Comparison of ENCODE assay signal across 8 cellular contexts in the genomic region with DNA sequence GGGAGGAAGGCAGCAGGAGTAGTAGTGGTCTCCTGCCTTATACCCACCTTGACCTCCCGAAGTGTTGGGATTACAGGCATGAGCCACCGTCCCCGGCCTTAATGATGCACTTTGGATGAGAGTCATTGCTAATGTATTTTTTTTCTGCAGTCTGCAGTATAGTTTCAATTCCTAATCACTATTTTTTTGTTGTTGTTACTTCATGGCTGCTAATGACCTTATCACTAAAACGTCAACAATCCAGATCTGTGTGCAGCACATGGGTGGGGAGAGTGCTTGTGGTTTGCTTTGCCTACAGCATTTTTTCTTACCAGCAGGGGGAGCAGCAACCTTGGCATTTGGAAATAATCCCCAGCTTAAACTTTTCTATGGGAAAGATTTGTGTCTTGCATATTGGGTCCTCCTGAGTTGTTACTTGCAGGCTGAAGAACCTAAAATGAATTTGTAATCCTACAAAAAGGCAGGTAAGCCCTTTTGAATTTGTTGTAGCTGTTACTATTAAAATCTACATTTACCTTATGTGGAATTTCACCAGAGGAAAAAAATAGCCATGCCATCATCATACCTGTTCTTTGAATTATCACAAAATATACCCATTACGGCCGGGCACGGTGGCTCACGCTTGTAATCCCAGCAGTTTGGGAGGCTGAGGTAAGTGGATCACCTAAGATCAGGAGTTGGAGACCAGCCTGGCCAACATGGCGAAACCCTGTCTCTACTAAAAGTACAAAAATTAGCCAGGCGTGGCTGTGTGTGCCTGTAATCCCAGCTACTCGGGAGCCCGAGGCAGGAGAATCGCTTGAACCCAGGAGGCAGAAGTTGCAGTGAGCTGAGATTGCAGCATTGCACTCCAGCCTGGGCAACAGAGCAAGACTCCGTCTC. TPM values are rescaled to one million over a fixed set of nuclear protein-coding genes. Genes with fewer than 3 reads are reported as not detected.
A peak's percentile ranks its signal among the peaks of the same experiment; 100 is the strongest.
DNase-seq lines count a peak whose midpoint lies in the region; ATAC-seq and TF ChIP-seq lines count a peak whose summit lies in the region.

No MANE protein-coding gene starts in this region.

- POLR2A ChIA-PET in CD4-positive, alpha-beta T cell (lab: Charles Lee) = interaction anchor here (0.6 to 3.7 kb wide), 26 partner anchors 14 to 224 kb away, joined by 3 to 25 read pairs (median 4); a partner anchor contains a TSS

- no peaks in the 10 kb centered on the region for H3K27me3 Mint-ChIP-seq in CD4-positive, alpha-beta T cell
- no peaks in the 10 kb centered on the region for H3K27me3 Mint-ChIP-seq in activated T-helper 2 cell treated with anti-CD3 and anti-CD28 coated beads, Interferon-gamma antibody, Interleukin-2, Interleukin-4, amounts not matched to agents 10 μg/mL and 5 μg/mL and 100 μg/mL, durations not matched to agents 14 hours and 24 hours and 36 hours (ENCODE audit: low read depth)
- H3K27me3 Mint-ChIP-seq in osteocyte (ENCODE audit: unreplicated experiment) = peaks cover 41% of the 10 kb centered on the region

- no peak for TF ChIP-seq POLR2A in upper lobe of left lung (IDR thresholded peaks at IDR 0.05)

- no peaks in the 10 kb centered on the region for H3K36me3 ChIP-seq in upper lobe of left lung

- 78% methylated on average over 14 of the region's 14 CpGs for WGBS in upper lobe of left lung, 2 donors

- intact Hi-C loops in CD4-positive, alpha-beta T cell (cut with DNase I, micrococcal nuclease) = loop anchor here (1.0 to 10.0 kb wide), 9 partner anchors 32 to 706 kb away; a partner anchor contains a TSS
- intact Hi-C loops in activated T-helper 2 cell treated with anti-CD3 and anti-CD28 coated beads, Interferon-gamma antibody, Interleukin-2, Interleukin-4, amounts not matched to agents 10 μg/mL and 5 μg/mL and 100 μg/mL, durations not matched to agents 14 hours and 24 hours and 36 hours (cut with micrococcal nuclease) = loop anchor here (1.0 to 10.0 kb wide), 7 partner anchors 33 to 596 kb away; a partner anchor contains a TSS

- H3K27ac ChIP-seq in CD4-positive, alpha-beta T cell (ENCODE audit: low read depth, low read length) = no peak overlapping the region
- H3K27ac ChIP-seq in foreskin keratinocyte (no peak overlapping the region), upper lobe of left lung (no peak overlapping the region)

- peak; percentile 66 to 82 (median 76) for DNase-seq in CD4-positive, alpha-beta T cell
- peak; percentile 64 for DNase-seq in HuH-7 (ENCODE audit: low spot score)
- peak; percentile 82 for DNase-seq in RPMI8226
- DNase-seq in activated T-helper 2 cell treated with anti-CD3 and anti-CD28 coated beads, Interferon-gamma antibody, Interleukin-2, Interleukin-4, amounts not matched to agents 10 μg/mL and 5 μg/mL and 100 μg/mL, durations not matched to agents 14 hours and 24 hours and 36 hours (ENCODE audit: low spot score) = peak; percentile 77
- DNase-seq in foreskin keratinocyte = peak in 1 of 2 donors; percentile 44
- DNase-seq in osteocyte (ENCODE audit: extremely low spot score, unreplicated experiment) = peak; percentile 84
- peak in 1 of 2 donors; percentile 56 for DNase-seq in upper lobe of left lung

- no peak for TF ChIP-seq EP300 in upper lobe of left lung (IDR thresholded peaks at IDR 0.05)

- ATAC-seq in CD4-positive, alpha-beta T cell (ENCODE audit: poor library complexity) = peak; percentile 86
- ATAC-seq in GM19438 (IDR thresholded peaks at IDR 0.05; ENCODE audit: low read depth, unreplicated experiment) (peak; percentile 70), foreskin keratinocyte (peak; percentile 83), upper lobe of left lung (ENCODE audit: low FRiP score in 2 of 2) (peak; percentile 69 to 90)

- no peaks in the 10 kb centered on the region for H3K27me3 ChIP-seq in CD4-positive, alpha-beta T cell (ENCODE audit: control insufficient read depth, insufficient read depth, low read length)
- no peaks in the 10 kb centered on the region for H3K27me3 ChIP-seq in foreskin keratinocyte
- no peaks in the 10 kb centered on the region for H3K27me3 ChIP-seq in upper lobe of left lung

- H3K4me1 Mint-ChIP-seq in CD4-positive, alpha-beta T cell (ENCODE audit: low read depth) = peaks cover 46% of the 10 kb centered on the region
- H3K4me1 Mint-ChIP-seq in activated T-helper 2 cell treated with anti-CD3 and anti-CD28 coated beads, Interferon-gamma antibody, Interleukin-2, Interleukin-4, amounts not matched to agents 10 μg/mL and 5 μg/mL and 100 μg/mL, durations not matched to agents 14 hours and 24 hours and 36 hours (ENCODE audit: low read depth) = peaks cover 39% of the 10 kb centered on the region
- H3K4me1 Mint-ChIP-seq in osteocyte (ENCODE audit: unreplicated experiment) = peaks cover 2% of the 10 kb centered on the region

- H3K9me3 ChIP-seq in CD4-positive, alpha-beta T cell (ENCODE audit: control insufficient read depth, low read length) = no peaks in the 10 kb centered on the region
- no peaks in the 10 kb centered on the region for H3K9me3 ChIP-seq in upper lobe of left lung

- peak overlapping the region; percentile 53 for H3K27ac Mint-ChIP-seq in CD4-positive, alpha-beta T cell
- peak overlapping the region; percentile 70 for H3K27ac Mint-ChIP-seq in activated T-helper 2 cell treated with anti-CD3 and anti-CD28 coated beads, Interferon-gamma antibody, Interleukin-2, Interleukin-4, amounts not matched to agents 10 μg/mL and 5 μg/mL and 100 μg/mL, durations not matched to agents 14 hours and 24 hours and 36 hours
- H3K27ac Mint-ChIP-seq in osteocyte (ENCODE audit: unreplicated experiment) = no peak overlapping the region

- H3K36me3 Mint-ChIP-seq in CD4-positive, alpha-beta T cell (ENCODE audit: low read depth) = peaks cover 3% of the 10 kb centered on the region
- H3K36me3 Mint-ChIP-seq in activated T-helper 2 cell treated with anti-CD3 and anti-CD28 coated beads, Interferon-gamma antibody, Interleukin-2, Interleukin-4, amounts not matched to agents 10 μg/mL and 5 μg/mL and 100 μg/mL, durations not matched to agents 14 hours and 24 hours and 36 hours (ENCODE audit: low read depth) = no peaks in the 10 kb centered on the region
- no peaks in the 10 kb centered on the region for H3K36me3 Mint-ChIP-seq in osteocyte (ENCODE audit: unreplicated experiment)

- peak; percentile 82 for TF ChIP-seq CTCF in CD4-positive, alpha-beta T cell (IDR thresholded peaks at IDR 0.05)
- peak; percentile 82 for TF ChIP-seq CTCF in foreskin keratinocyte (conservative IDR thresholded peaks at IDR 0.05)
- peak; percentile 90 for TF ChIP-seq CTCF in osteocyte (IDR thresholded peaks at IDR 0.05)
- peak; percentile 60 to 87 (median 80) for TF ChIP-seq CTCF in upper lobe of left lung (IDR thresholded peaks at IDR 0.05)

- H3K4me3 ChIP-seq in upper lobe of left lung = no peak overlapping the region

- CTCF ChIA-PET in CD4-positive, alpha-beta T cell (lab: Charles Lee) = interaction anchor here (0.6 to 1.9 kb wide), 34 partner anchors 8 to 179 kb away, joined by 3 to 13 read pairs (median 5); a partner anchor contains a TSS

- H3K9me3 Mint-ChIP-seq in CD4-positive, alpha-beta T cell = no peaks in the 10 kb centered on the region
- no peaks in the 10 kb centered on the region for H3K9me3 Mint-ChIP-seq in activated T-helper 2 cell treated with anti-CD3 and anti-CD28 coated beads, Interferon-gamma antibody, Interleukin-2, Interleukin-4, amounts not matched to agents 10 μg/mL and 5 μg/mL and 100 μg/mL, durations not matched to agents 14 hours and 24 hours and 36 hours
- H3K9me3 Mint-ChIP-seq in osteocyte (ENCODE audit: unreplicated experiment) = no peaks in the 10 kb centered on the region

- H3K4me3 Mint-ChIP-seq in CD4-positive, alpha-beta T cell = peak overlapping the region; percentile 28
- no peak overlapping the region for H3K4me3 Mint-ChIP-seq in activated T-helper 2 cell treated with anti-CD3 and anti-CD28 coated beads, Interferon-gamma antibody, Interleukin-2, Interleukin-4, amounts not matched to agents 10 μg/mL and 5 μg/mL and 100 μg/mL, durations not matched to agents 14 hours and 24 hours and 36 hours (ENCODE audit: low read depth)
- no peak overlapping the region for H3K4me3 Mint-ChIP-seq in osteocyte (ENCODE audit: unreplicated experiment)

- H3K4me1 ChIP-seq in foreskin keratinocyte (no peaks in the 10 kb centered on the region), upper lobe of left lung (peaks cover 0 to 2% (median under 1%) of the 10 kb centered on the region in 4 donors)

RNA-seq across cellular contexts. Expression of a gene that starts 6.3 kb away (rescaled TPM):
- total RNA-seq in CD4-positive, alpha-beta T cell = 1 to 10 TPM; 7.0 to 8.7 TPM
- 12.5 and 13.1 TPM in 2 replicates for total RNA-seq in activated T-helper 2 cell treated with anti-CD3 and anti-CD28 coated beads, Interferon-gamma antibody, Interleukin-2, Interleukin-4, amounts not matched to agents 10 μg/mL and 5 μg/mL and 100 μg/mL, durations not matched to agents 14 hours and 24 hours and 36 hours
- total RNA-seq in foreskin keratinocyte (9.6 and 10.9 TPM in 2 replicates), osteocyte (9.2 and 9.3 TPM in 2 replicates), upper lobe of left lung (10 to 100 TPM in 4 of 6 donors, 1 to 10 TPM in 2; 8.5 to 16.7 (median 10.3) TPM)
- polyA plus RNA-seq in foreskin keratinocyte = 10.6 and 11.2 TPM in 2 replicates

RNA-seq across cellular contexts. Expression of a gene that starts 17.1 kb away (rescaled TPM):
- total RNA-seq in CD4-positive, alpha-beta T cell = not detected
- total RNA-seq in activated T-helper 2 cell treated with anti-CD3 and anti-CD28 coated beads, Interferon-gamma antibody, Interleukin-2, Interleukin-4, amounts not matched to agents 10 μg/mL and 5 μg/mL and 100 μg/mL, durations not matched to agents 14 hours and 24 hours and 36 hours = 0.23 and 0.30 TPM in 2 replicates
- not detected in 2 replicates for total RNA-seq in foreskin keratinocyte
- polyA plus RNA-seq in foreskin keratinocyte = not detected in 2 replicates
- not detected in 2 replicates for total RNA-seq in osteocyte
- total RNA-seq in upper lobe of left lung = not detected

RNA-seq across cellular contexts. Expression of a gene that starts 31.7 kb away (rescaled TPM):
- 100 to 1,000 TPM; 289 to 292 TPM for total RNA-seq in CD4-positive, alpha-beta T cell
- 313 and 319 TPM in 2 replicates for total RNA-seq in activated T-helper 2 cell treated with anti-CD3 and anti-CD28 coated beads, Interferon-gamma antibody, Interleukin-2, Interleukin-4, amounts not matched to agents 10 μg/mL and 5 μg/mL and 100 μg/mL, durations not matched to agents 14 hours and 24 hours and 36 hours
- total RNA-seq in foreskin keratinocyte (not detected in 2 replicates), osteocyte (not detected in 2 replicates), upper lobe of left lung (10 to 100 TPM in 1 of 6 donors, 1 to 10 TPM in 5; 5.0 to 15.2 (median 7.0) TPM)
- polyA plus RNA-seq in foreskin keratinocyte = not detected in 2 replicates

RNA-seq across cellular contexts. Expression of a gene that starts 40.1 kb away (rescaled TPM):
- total RNA-seq in CD4-positive, alpha-beta T cell = 1 to 10 TPM; 1.4 to 1.8 TPM
- total RNA-seq in activated T-helper 2 cell treated with anti-CD3 and anti-CD28 coated beads, Interferon-gamma antibody, Interleukin-2, Interleukin-4, amounts not matched to agents 10 μg/mL and 5 μg/mL and 100 μg/mL, durations not matched to agents 14 hours and 24 hours and 36 hours = 48.6 and 50.5 TPM in 2 replicates
- total RNA-seq in foreskin keratinocyte (not detected in 2 replicates), osteocyte (0.21 TPM in 1 of 2 replicates, not detected in the other), upper lobe of left lung (10 to 100 TPM; 15.2 to 42.6 (median 38.4) TPM)
- polyA plus RNA-seq in foreskin keratinocyte = not detected in 2 replicates

Comparison
In these comparisons a context has a peak if more than half of its experiments do, and no peak if none do; other contexts are left out.
1. RNA of a gene that starts 31.7 kb away (total RNA-seq): 313 to 319 TPM in activated T-helper 2 cell treated with anti-CD3 and anti-CD28 coated beads, Interferon-gamma antibody, Interleukin-2, Interleukin-4, amounts not matched to agents 10 μg/mL and 5 μg/mL and 100 μg/mL, durations not matched to agents 14 hours and 24 hours and 36 hours and 289 to 292 TPM in CD4-positive, alpha-beta T cell; 5.0 to 15.2 TPM in upper lobe of left lung, not detected in foreskin keratinocyte and not detected in osteocyte; every median in the first group is over 10 times any median in the second.
2. Peak in every context shown above with its lines, with median percentiles within 50 percentile points of each other: ATAC-seq and CTCF ChIP-seq.